19 cellular contexts compared by ENCODE assay signal in the genomic region with DNA sequence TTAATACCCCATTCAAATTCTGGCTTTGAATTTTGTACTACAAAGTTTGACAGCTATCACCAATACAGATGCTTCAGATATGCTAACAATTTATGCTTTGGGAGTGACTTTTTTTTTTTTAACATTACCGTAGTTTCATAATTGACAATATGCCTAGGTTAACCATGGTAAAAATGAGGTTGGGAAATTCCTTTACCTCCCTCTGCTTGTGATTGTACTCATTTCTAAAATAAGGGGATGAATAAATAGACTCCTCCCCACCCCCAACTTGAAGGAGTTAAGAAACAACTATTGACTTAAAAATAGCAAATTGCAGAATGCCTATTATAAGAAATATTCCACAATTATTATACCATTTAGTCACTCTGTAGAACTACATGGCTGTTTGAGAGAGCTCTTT.
DNase-seq lines count a peak whose midpoint lies in the region; ATAC-seq and TF ChIP-seq lines count a peak whose summit lies in the region.
"Had no signal": no experiment of that assay in that cellular context is flagged by ENCODE, and none has a peak within 500 bp of the region (broad histone marks: within the 10 kb centered on the region; RNA-seq: fewer than 3 reads in every experiment).

No MANE protein-coding gene starts in this region.

- H4K20me1 ChIP-seq in BLaER1 treated with 17β-estradiol and CSF1 and Interleukin-3, amounts not matched to agents 10 nM and 100 nM = no peaks in the 10 kb centered on the region

- no peaks in the 10 kb centered on the region for H3K36me3 Mint-ChIP-seq in CD8-positive, alpha-beta memory T cell
- H3K36me3 Mint-ChIP-seq in activated CD8-positive, alpha-beta T cell treated with anti-CD3 and anti-CD28 coated beads for 36 hours (ENCODE audit: low read depth) = no peaks in the 10 kb centered on the region
- H3K36me3 Mint-ChIP-seq: activated naive CD8-positive, alpha-beta T cell treated with anti-CD3 and anti-CD28 coated beads, Interleukin-2, amount 10 ng/mL, durations not matched to agents 7 days and 5 days had no signal

- H3K9me3 ChIP-seq in BLaER1 treated with 17β-estradiol and CSF1 and Interleukin-3, amounts not matched to agents 10 nM and 100 nM (replicated peaks in 1 of 11) = peaks cover 0 to 30% (median 15%) of the 10 kb centered on the region in 11 experiments; a peak in 10 of 22 replicates
- H3K9me3 ChIP-seq in CD8-positive, alpha-beta memory T cell (ENCODE audit: low read length) = no peaks in the 10 kb centered on the region
- H3K9me3 ChIP-seq: body of pancreas, left ventricle myocardium inferior, vagina had no signal

- peak overlapping the region; percentile 22 to 73 (median 64); a peak in 21 of 22 replicates for H3K9ac ChIP-seq in BLaER1 treated with 17β-estradiol and CSF1 and Interleukin-3, amounts not matched to agents 10 nM and 100 nM

- intact Hi-C loops in posterior vena cava (cut with DNase I) = no loop called here
- intact Hi-C loops in activated CD8-positive, alpha-beta T cell treated with anti-CD3 and anti-CD28 coated beads for 36 hours (cut with micrococcal nuclease) = no loop called here

- H3K36me3 ChIP-seq in BLaER1 treated with 17β-estradiol and CSF1 and Interleukin-3, amounts not matched to agents 10 nM and 100 nM = no peaks in the 10 kb centered on the region
- no peaks in the 10 kb centered on the region for H3K36me3 ChIP-seq in CD8-positive, alpha-beta memory T cell (ENCODE audit: insufficient read depth, low read length)
- H3K36me3 ChIP-seq: left ventricle myocardium inferior, vagina had no signal

- H3K4me1 Mint-ChIP-seq in CD8-positive, alpha-beta memory T cell = no peaks in the 10 kb centered on the region
- H3K4me1 Mint-ChIP-seq in activated CD8-positive, alpha-beta T cell treated with anti-CD3 and anti-CD28 coated beads for 36 hours (ENCODE audit: low read depth) = no peaks in the 10 kb centered on the region
- H3K4me1 Mint-ChIP-seq: activated naive CD8-positive, alpha-beta T cell treated with anti-CD3 and anti-CD28 coated beads, Interleukin-2, amount 10 ng/mL, durations not matched to agents 7 days and 5 days had no signal

- H3K4me3 Mint-ChIP-seq in CD8-positive, alpha-beta memory T cell = no peak overlapping the region
- no peak overlapping the region for H3K4me3 Mint-ChIP-seq in activated CD8-positive, alpha-beta T cell treated with anti-CD3 and anti-CD28 coated beads for 36 hours
- H3K4me3 Mint-ChIP-seq: activated naive CD8-positive, alpha-beta T cell treated with anti-CD3 and anti-CD28 coated beads, Interleukin-2, amount 10 ng/mL, durations not matched to agents 7 days and 5 days had no signal

- ATAC-seq in GM19035 (IDR thresholded peaks at IDR 0.05; ENCODE audit: unreplicated experiment) (peak; percentile 48), HG03097 (IDR thresholded peaks at IDR 0.05; ENCODE audit: low FRiP score, unreplicated experiment) (peak; percentile 22)
- ATAC-seq in activated CD8-positive, alpha-beta T cell treated with anti-CD3 and anti-CD28 coated beads for 36 hours = no peak
- ATAC-seq: body of pancreas, Panc1, SK-N-SH treated with all-trans-retinoic acid at 6 μM for 48 hours had no signal

- H3K9me3 Mint-ChIP-seq in CD8-positive, alpha-beta memory T cell = peaks cover 4 to 21% (median 11%) of the 10 kb centered on the region in 5 donors
- no peaks in the 10 kb centered on the region for H3K9me3 Mint-ChIP-seq in activated CD8-positive, alpha-beta T cell treated with anti-CD3 and anti-CD28 coated beads for 36 hours

- H3K27me3 ChIP-seq in BLaER1 treated with 17β-estradiol and CSF1 and Interleukin-3, amounts not matched to agents 10 nM and 100 nM = no peaks in the 10 kb centered on the region
- no peaks in the 10 kb centered on the region for H3K27me3 ChIP-seq in CD8-positive, alpha-beta memory T cell (ENCODE audit: insufficient read depth, low read length, poor library complexity, severe bottlenecking)
- H3K27me3 ChIP-seq: body of pancreas, vagina had no signal

- peak; percentile 64 for DNase-seq in NOMO-1 treated with DMSO at 0.1 percent for 48 hours (lab: John Stamatoyannopoulos, UW; ENCODE audit: unreplicated experiment)
- no peak for DNase-seq in CD8-positive, alpha-beta memory T cell
- DNase-seq in amniotic stem cell (lab: John Stamatoyannopoulos, UW) = no peak
- DNase-seq in posterior vena cava (ENCODE audit: low spot score) = no peak
- DNase-seq in activated CD8-positive, alpha-beta T cell treated with anti-CD3 and anti-CD28 coated beads for 36 hours = no peak
- DNase-seq: activated naive CD8-positive, alpha-beta T cell treated with anti-CD3 and anti-CD28 coated beads, Interleukin-2, amount 10 ng/mL, durations not matched to agents 7 days and 5 days; body of pancreas; glutamatergic neuron; GOT3; Karpas-422; left ventricle myocardium inferior; stimulated activated CD8-positive, alpha-beta memory T cell treated with anti-CD3 and anti-CD28 coated beads, Interleukin-4, amount 100 ng/mL, for 48 hours; T1000 had no signal

- CTCF ChIA-PET in CD8-positive, alpha-beta memory T cell (lab: Charles Lee) = no interaction called here
- CTCF ChIA-PET in activated CD8-positive, alpha-beta T cell treated with anti-CD3 and anti-CD28 coated beads for 36 hours (lab: Charles Lee) = no interaction called here

- POLR2A ChIA-PET in CD8-positive, alpha-beta memory T cell (lab: Charles Lee) = no interaction called here
- POLR2A ChIA-PET in activated CD8-positive, alpha-beta T cell treated with anti-CD3 and anti-CD28 coated beads for 36 hours (lab: Charles Lee) = no interaction called here

- no peaks in the 10 kb centered on the region for H3K27me3 Mint-ChIP-seq in CD8-positive, alpha-beta memory T cell
- no peaks in the 10 kb centered on the region for H3K27me3 Mint-ChIP-seq in activated CD8-positive, alpha-beta T cell treated with anti-CD3 and anti-CD28 coated beads for 36 hours
- H3K27me3 Mint-ChIP-seq: activated naive CD8-positive, alpha-beta T cell treated with anti-CD3 and anti-CD28 coated beads, Interleukin-2, amount 10 ng/mL, durations not matched to agents 7 days and 5 days had no signal

- H3K27ac Mint-ChIP-seq in CD8-positive, alpha-beta memory T cell = no peak overlapping the region
- no peak overlapping the region for H3K27ac Mint-ChIP-seq in activated CD8-positive, alpha-beta T cell treated with anti-CD3 and anti-CD28 coated beads for 36 hours
- H3K27ac Mint-ChIP-seq: activated naive CD8-positive, alpha-beta T cell treated with anti-CD3 and anti-CD28 coated beads, Interleukin-2, amount 10 ng/mL, durations not matched to agents 7 days and 5 days had no signal

- TF ChIP-seq CTCF in activated CD8-positive, alpha-beta T cell treated with anti-CD3 and anti-CD28 coated beads for 36 hours (IDR thresholded peaks at IDR 0.05) = no peak

- peaks cover 45 to 72% (median 63%) of the 10 kb centered on the region in 10 experiments for H3K4me1 ChIP-seq in BLaER1 treated with 17β-estradiol and CSF1 and Interleukin-3, amounts not matched to agents 10 nM and 100 nM
- no peaks in the 10 kb centered on the region for H3K4me1 ChIP-seq in CD8-positive, alpha-beta memory T cell (ENCODE audit: insufficient read depth, low read length)
- H3K4me1 ChIP-seq: body of pancreas, left ventricle myocardium inferior, vagina had no signal

- H3K4me3 ChIP-seq in BLaER1 treated with 17β-estradiol and CSF1 and Interleukin-3, amounts not matched to agents 10 nM and 100 nM = peak overlapping the region in 6 of 10 experiments; percentile 2 to 35 (median 9); a peak in 6 of 20 replicates
- H3K4me3 ChIP-seq in CD8-positive, alpha-beta memory T cell (ENCODE audit: low read length) = no peak overlapping the region
- H3K4me3 ChIP-seq: body of pancreas, left ventricle myocardium inferior, vagina had no signal

- H3K27ac ChIP-seq in BLaER1 treated with 17β-estradiol and CSF1 and Interleukin-3, amounts not matched to agents 10 nM and 100 nM = peak overlapping the region; percentile 14 to 89 (median 83); a peak in 20 of 22 replicates
- H3K27ac ChIP-seq in CD8-positive, alpha-beta memory T cell (ENCODE audit: low read depth, low read length) = no peak overlapping the region
- H3K27ac ChIP-seq: body of pancreas, left ventricle myocardium inferior, vagina had no signal

- H3K4me2 ChIP-seq in BLaER1 treated with 17β-estradiol and CSF1 and Interleukin-3, amounts not matched to agents 10 nM and 100 nM = peak overlapping the region; percentile 63 to 81 (median 73); a peak in 21 of 22 replicates
